Comparison of ENCODE assay signal across 22 cellular contexts in the genomic region with DNA sequence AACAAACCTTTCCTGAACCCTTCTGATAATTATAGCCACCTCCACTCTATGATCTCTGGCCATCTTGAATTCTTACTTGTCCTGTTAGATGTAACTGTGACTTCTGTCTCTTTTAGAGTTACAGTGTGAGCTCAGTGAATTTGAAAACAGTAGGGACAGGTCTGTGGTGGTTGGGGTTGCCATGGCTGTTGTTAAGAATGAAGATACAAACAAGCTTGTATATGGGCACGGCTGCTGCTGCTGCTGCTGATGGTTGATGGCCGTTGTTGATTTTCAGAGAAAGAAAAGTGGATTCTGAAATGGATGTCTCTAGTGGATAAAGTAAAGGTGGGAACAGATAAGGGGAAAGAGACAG.
A peak's percentile ranks its signal among the peaks of the same experiment; 100 is the strongest.
DNase-seq lines count a peak whose midpoint lies in the region; ATAC-seq and TF ChIP-seq lines count a peak whose summit lies in the region.
"Had no signal": no experiment of that assay in that cellular context is flagged by ENCODE, and none has a peak within 500 bp of the region (broad histone marks: within the 10 kb centered on the region; RNA-seq: fewer than 3 reads in every experiment).

No MANE protein-coding gene starts in this region.

- no peak overlapping the region for H3K4me3 Mint-ChIP-seq in naive thymus-derived CD8-positive, alpha-beta T cell
- H3K4me3 Mint-ChIP-seq: B cell; stimulated activated memory B cell treated with anti-CD40 and anti-IgM and Interleukin-4, amounts not matched to agents 10 μg/mL and 1 μg/mL and 100 μg/mL, for 72 hours had no signal

- intact Hi-C loops in lower lobe of right lung (cut with DNase I): no loop called here

- H3K9me3 ChIP-seq in smooth muscle cell (replicated peaks; ENCODE audit: low read depth): no peaks in the 10 kb centered on the region
- H3K9me3 ChIP-seq in lower lobe of right lung: no peaks in the 10 kb centered on the region
- H3K9me3 ChIP-seq: adrenal gland, neutrophil, thyroid gland had no signal

- peaks cover 28% of the 10 kb centered on the region for H3K79me2 ChIP-seq in smooth muscle cell (ENCODE audit: low read depth)

- peaks cover 19% of the 10 kb centered on the region for H3K4me1 ChIP-seq in smooth muscle cell (ENCODE audit: low read depth)
- peaks cover 25% of the 10 kb centered on the region for H3K4me1 ChIP-seq in lower lobe of right lung

- H3K9ac ChIP-seq in smooth muscle cell (ENCODE audit: low read depth): peak overlapping the region; percentile 54

- POLR2A ChIA-PET in naive thymus-derived CD8-positive, alpha-beta T cell (lab: Charles Lee): no interaction called here

- ATAC-seq in HG03354 (IDR thresholded peaks at IDR 0.05; ENCODE audit: poor library complexity, severe bottlenecking, unreplicated experiment): peak; percentile 28
- ATAC-seq in naive thymus-derived CD8-positive, alpha-beta T cell: no peak
- no peak for ATAC-seq in lower lobe of right lung
- ATAC-seq: stimulated activated memory B cell treated with anti-CD40 and anti-IgM and Interleukin-4, amounts not matched to agents 10 μg/mL and 1 μg/mL and 100 μg/mL, for 72 hours had no signal

- WGBS in smooth muscle cell (ENCODE audit: low lambda C conversion rate): 91% methylated on average over 2 of the region's 2 CpGs

- H3K27ac Mint-ChIP-seq in naive thymus-derived CD8-positive, alpha-beta T cell: no peak overlapping the region
- H3K27ac Mint-ChIP-seq: B cell; stimulated activated memory B cell treated with anti-CD40 and anti-IgM and Interleukin-4, amounts not matched to agents 10 μg/mL and 1 μg/mL and 100 μg/mL, for 72 hours had no signal

- TF ChIP-seq POLR2A in erythroblast (IDR thresholded peaks at IDR 0.05; ENCODE audit: low read length): no peak

- H3K4me3 ChIP-seq in smooth muscle cell: no peak overlapping the region
- H3K4me3 ChIP-seq in lower lobe of right lung: no peak overlapping the region
- H3K4me3 ChIP-seq: adrenal gland, PC-9, thyroid gland had no signal

- H3K4me2 ChIP-seq in smooth muscle cell: peak overlapping the region; percentile 34
- H3K4me2 ChIP-seq: PC-9 had no signal

- H3K36me3 ChIP-seq in smooth muscle cell (ENCODE audit: low read depth): no peaks in the 10 kb centered on the region
- no peaks in the 10 kb centered on the region for H3K36me3 ChIP-seq in lower lobe of right lung
- H3K36me3 ChIP-seq: adrenal gland, neutrophil, thyroid gland had no signal

- peak overlapping the region; percentile 42 for H3K27ac ChIP-seq in angular gyrus (ENCODE audit: low read depth, low read length)
- peak overlapping the region; percentile 90 for H3K27ac ChIP-seq in smooth muscle cell (ENCODE audit: low read depth)
- H3K27ac ChIP-seq in lower lobe of right lung: no peak overlapping the region
- H3K27ac ChIP-seq: neutrophil, PC-9, thyroid gland had no signal

- DNase-seq in kidney tubule cell (ENCODE audit: low spot score) (peak; percentile 37), smooth muscle cell (lab: John Stamatoyannopoulos, UW; ENCODE audit: unreplicated experiment) (no peak), erythroblast (lab: John Stamatoyannopoulos, UW) (no peak), lower lobe of right lung (no peak)
- no peak for DNase-seq in naive thymus-derived CD8-positive, alpha-beta T cell
- DNase-seq: activated CD4-positive, CD25-positive, alpha-beta regulatory T cell treated with anti-CD3 and anti-CD28 coated beads, Interleukin-2, amount 50 U/mL, for 72 hours; activated effector memory CD4-positive, alpha-beta T cell treated with anti-CD3 and anti-CD28 coated beads, Interleukin-2, amount 50 U/mL, for 16 hours; adrenal gland; COR-L47; KBM-7; kidney; NCI-H187; NCI-H2227 treated with DMSO at 0.1 percent for 48 hours; PC-9; right cardiac atrium; T-helper 9 cell; thyroid gland had no signal

- no peaks in the 10 kb centered on the region for H4K20me1 ChIP-seq in smooth muscle cell (ENCODE audit: low read depth)

- no peaks in the 10 kb centered on the region for H3K9me3 Mint-ChIP-seq in naive thymus-derived CD8-positive, alpha-beta T cell
- H3K9me3 Mint-ChIP-seq: stimulated activated memory B cell treated with anti-CD40 and anti-IgM and Interleukin-4, amounts not matched to agents 10 μg/mL and 1 μg/mL and 100 μg/mL, for 72 hours had no signal

- TF ChIP-seq CTCF in smooth muscle cell (IDR thresholded peaks at IDR 0.05; ENCODE audit: borderline replicate concordance, insufficient read depth, poor library complexity, severe bottlenecking): no peak
- TF ChIP-seq CTCF in lower lobe of right lung (IDR thresholded peaks at IDR 0.05): no peak

- no peak overlapping the region for H2AFZ ChIP-seq in smooth muscle cell (ENCODE audit: low read depth)
- H2AFZ ChIP-seq: PC-9 had no signal

- H3K4me1 Mint-ChIP-seq in naive thymus-derived CD8-positive, alpha-beta T cell: peaks cover 3 to 7% (median 5%) of the 10 kb centered on the region in 4 donors
- H3K4me1 Mint-ChIP-seq: B cell had no signal

- no peaks in the 10 kb centered on the region for H3K36me3 Mint-ChIP-seq in naive thymus-derived CD8-positive, alpha-beta T cell
- H3K36me3 Mint-ChIP-seq: stimulated activated memory B cell treated with anti-CD40 and anti-IgM and Interleukin-4, amounts not matched to agents 10 μg/mL and 1 μg/mL and 100 μg/mL, for 72 hours had no signal

- H3K27me3 ChIP-seq in smooth muscle cell (ENCODE audit: low read depth) (no peaks in the 10 kb centered on the region), lower lobe of right lung (ENCODE audit: low read depth) (no peaks in the 10 kb centered on the region)
- H3K27me3 ChIP-seq: adrenal gland, neutrophil, thyroid gland had no signal

- H3F3A ChIP-seq in smooth muscle cell (ENCODE audit: low read depth): peaks cover 31% of the 10 kb centered on the region

- H3K27me3 Mint-ChIP-seq in naive thymus-derived CD8-positive, alpha-beta T cell: peaks cover 4 to 39% (median 15%) of the 10 kb centered on the region in 5 donors
